ENCODE assay signal across 27 cellular contexts in genomic region chr17:72333570-72333969, GRCh38.
"Had no signal": no experiment of that assay in that cellular context is flagged by ENCODE, and none has a peak within 500 bp of the region (broad histone marks: within the 10 kb centered on the region; RNA-seq: fewer than 3 reads in every experiment).

No MANE protein-coding gene starts in this region.

- H3K27me3 ChIP-seq: pancreas, testis, thyroid gland, transverse colon, upper lobe of left lung, vagina had no signal

- H3K4me3 ChIP-seq: left lung, lower lobe of right lung, pancreas, prostate gland, sigmoid colon, stomach, testis, thyroid gland, transverse colon, upper lobe of left lung, vagina had no signal

- DNase-seq: hypothalamus; immature natural killer cell; kidney; left colon; left lung; lower lobe of right lung; naive thymus-derived CD8-positive, alpha-beta T cell; nucleus accumbens; pancreas; posterior cingulate gyrus; retina; right cardiac atrium; sigmoid colon; small intestine; stimulated activated CD4-positive, alpha-beta T cell treated with anti-CD3 and anti-CD28 coated beads, Interleukin-15, amount 100 ng/mL, for 24 hours; stimulated activated CD4-positive, alpha-beta T cell treated with anti-CD3 and anti-CD28 coated beads, Interleukin-2, amount 100 ng/mL, for 24 hours; stimulated activated CD4-positive, alpha-beta T cell treated with anti-CD3 and anti-CD28 coated beads, Interleukin-4, amount 100 ng/mL, for 1 hour; stimulated activated naive B cell treated with anti-CD40 and anti-IgM and Interleukin-4, amounts not matched to agents 10 μg/mL and 1 μg/mL and 100 μg/mL, for 72 hours; stimulated activated naive CD8-positive, alpha-beta T cell treated with anti-CD3 and anti-CD28 coated beads, Interleukin-15, Interleukin-2, amounts not matched to agents 100 U/mL and 50 U/mL, for 24 hours; stomach; testis; thyroid gland; transverse colon; upper lobe of left lung had no signal

- H3K4me1 ChIP-seq: prostate gland, testis had no signal

- H3K9me3 ChIP-seq: left lung, lower lobe of right lung, pancreas, prostate gland, sigmoid colon, stomach, testis, thyroid gland, transverse colon, upper lobe of left lung, vagina had no signal

- FAIRE-seq: islet of Langerhans, kidney, pancreas, small intestine had no signal

- ATAC-seq: left colon; left lung; lower lobe of right lung; naive thymus-derived CD8-positive, alpha-beta T cell; right cardiac atrium; stimulated activated naive B cell treated with anti-CD40 and anti-IgM and Interleukin-4, amounts not matched to agents 10 μg/mL and 1 μg/mL and 100 μg/mL, for 72 hours; stimulated activated naive CD8-positive, alpha-beta T cell treated with anti-CD3 and anti-CD28 coated beads, Interleukin-15, Interleukin-2, amounts not matched to agents 100 U/mL and 50 U/mL, for 24 hours had no signal

- H3K27ac ChIP-seq: left lung, lower lobe of right lung, pancreas, prostate gland, sigmoid colon, stomach, testis, thyroid gland, transverse colon, upper lobe of left lung, vagina had no signal

- H3K36me3 ChIP-seq: left lung, lower lobe of right lung, pancreas, prostate gland, sigmoid colon, stomach, thyroid gland, transverse colon, upper lobe of left lung, vagina had no signal
